Comparison of ENCODE assay signal across 8 cellular contexts in genomic region chr19:13953021-13953531, GRCh38. TPM values are rescaled to one million over a fixed set of nuclear protein-coding genes. Genes with fewer than 3 reads are reported as not detected.
DNase-seq lines count a peak whose midpoint lies in the region; ATAC-seq and TF ChIP-seq lines count a peak whose summit lies in the region.

No MANE protein-coding gene starts in this region.

- H3K27me3 ChIP-seq in CD4-positive, alpha-beta memory T cell (ENCODE audit: insufficient read depth, low read length): no peaks in the 10 kb centered on the region
- H3K27me3 ChIP-seq in body of pancreas: no peaks in the 10 kb centered on the region
- no peaks in the 10 kb centered on the region for H3K27me3 ChIP-seq in smooth muscle cell (ENCODE audit: low read depth)

- peak overlapping the region; percentile 84 to 95 (median 88) for H3K4me3 Mint-ChIP-seq in CD4-positive, alpha-beta memory T cell

- H3K4me1 ChIP-seq in CD4-positive, alpha-beta memory T cell (ENCODE audit: insufficient read depth, low read length): peaks cover 22% of the 10 kb centered on the region
- H3K4me1 ChIP-seq in body of pancreas (peaks cover 11% of the 10 kb centered on the region), smooth muscle cell (ENCODE audit: low read depth) (peaks cover 9% of the 10 kb centered on the region)

- no peaks in the 10 kb centered on the region for H3K9me3 Mint-ChIP-seq in CD4-positive, alpha-beta memory T cell

- no peaks in the 10 kb centered on the region for H3K27me3 Mint-ChIP-seq in CD4-positive, alpha-beta memory T cell

- CTCF ChIA-PET in CD4-positive, alpha-beta memory T cell (lab: Charles Lee; ENCODE audit: partially characterized antibody): interaction anchor here (0.9 to 3.7 kb wide), 9 partner anchors 51 to 122 kb away, joined by 3 to 24 read pairs (median 4); partner anchors contain the start of genes IL27RA and MISP3

- H2AFZ ChIP-seq in smooth muscle cell (ENCODE audit: low read depth): no peak overlapping the region

- no peak for ATAC-seq in body of pancreas
- ATAC-seq in GM21423 (IDR thresholded peaks at IDR 0.05; ENCODE audit: unreplicated experiment): no peak

- POLR2A ChIA-PET in CD4-positive, alpha-beta memory T cell (lab: Charles Lee; ENCODE audit: partially characterized antibody): interaction anchor here (0.6 to 7.2 kb wide), 22 partner anchors 9 to 569 kb away, joined by 3 to 119 read pairs (median 6); partner anchors contain the start of genes ASF1B, IL27RA, RFX1 and RLN3

- peak overlapping the region; percentile 97 for H3K4me2 ChIP-seq in smooth muscle cell

- DNase-seq in CD4-positive, alpha-beta memory T cell: peak in 1 of 5 donors; percentile 48
- DNase-seq in LHCN-M2 (ENCODE audit: low read depth): peak; percentile 59
- DNase-seq in body of pancreas: no peak
- no peak for DNase-seq in smooth muscle cell (lab: John Stamatoyannopoulos, UW; ENCODE audit: unreplicated experiment)
- no peak for DNase-seq in SHP77 (lab: John Stamatoyannopoulos, UW)
- DNase-seq in NCI-H187 treated with DMSO at 0.1 percent for 48 hours (lab: John Stamatoyannopoulos, UW): no peak

- H3K79me2 ChIP-seq in smooth muscle cell (ENCODE audit: low read depth): peaks cover 15% of the 10 kb centered on the region

- no peak for TF ChIP-seq POLR2A in body of pancreas (IDR thresholded peaks at IDR 0.05)

- intact Hi-C loops in CD4-positive, alpha-beta memory T cell (cut with micrococcal nuclease): loop anchor here (2.0 to 10.0 kb wide), 3 partner anchors 46 to 122 kb away; partner anchors contain the start of genes BRME1, CC2D1A and MISP3
- intact Hi-C loops in body of pancreas (cut with DNase I): no loop called here

- peak overlapping the region; percentile 56 to 89 (median 84) for H3K27ac Mint-ChIP-seq in CD4-positive, alpha-beta memory T cell

- no peak for TF ChIP-seq CTCF in body of pancreas (IDR thresholded peaks at IDR 0.05)
- TF ChIP-seq CTCF in smooth muscle cell (IDR thresholded peaks at IDR 0.05; ENCODE audit: borderline replicate concordance, insufficient read depth, poor library complexity, severe bottlenecking): no peak

- peak overlapping the region; percentile 80 for H3K27ac ChIP-seq in CD4-positive, alpha-beta memory T cell (ENCODE audit: low read depth, low read length)
- H3K27ac ChIP-seq in body of pancreas (no peak overlapping the region), smooth muscle cell (ENCODE audit: low read depth) (no peak overlapping the region)

- 3 to 6% methylated on average over 4 to 10 of the region's 10 CpGs for WGBS in body of pancreas, 2 donors
- 26% methylated on average over 9 of the region's 10 CpGs for WGBS in smooth muscle cell (ENCODE audit: low lambda C conversion rate)

- H3F3A ChIP-seq in smooth muscle cell (ENCODE audit: low read depth): no peaks in the 10 kb centered on the region

- H3K4me1 Mint-ChIP-seq in CD4-positive, alpha-beta memory T cell: peaks cover 12 to 28% (median 17%) of the 10 kb centered on the region in 4 donors

- H3K36me3 Mint-ChIP-seq in CD4-positive, alpha-beta memory T cell: peaks cover 0 to 40% of the 10 kb centered on the region in 2 donors

- H4K20me1 ChIP-seq in smooth muscle cell (ENCODE audit: low read depth): no peaks in the 10 kb centered on the region

- H3K4me3 ChIP-seq in CD4-positive, alpha-beta memory T cell (ENCODE audit: low read length in 2 of 2): peak overlapping the region; percentile 43 to 71
- H3K4me3 ChIP-seq in body of pancreas: peak overlapping the region; percentile 51 to 76
- peak overlapping the region; percentile 80 for H3K4me3 ChIP-seq in iPS-18c (ENCODE audit: insufficient read depth, low read depth, low read length)
- peak overlapping the region; percentile 95 for H3K4me3 ChIP-seq in smooth muscle cell

- H3K9me3 ChIP-seq in CD4-positive, alpha-beta memory T cell (ENCODE audit: control insufficient read depth in 1 of 2, low read length in 2 of 2): no peaks in the 10 kb centered on the region
- H3K9me3 ChIP-seq in body of pancreas (no peaks in the 10 kb centered on the region), iPS-18c (ENCODE audit: control insufficient read depth, insufficient read depth, low read length) (no peaks in the 10 kb centered on the region), smooth muscle cell (replicated peaks; ENCODE audit: low read depth) (no peaks in the 10 kb centered on the region)

- peak overlapping the region; percentile 91 for H3K9ac ChIP-seq in smooth muscle cell (ENCODE audit: low read depth)

- H3K36me3 ChIP-seq in CD4-positive, alpha-beta memory T cell (ENCODE audit: insufficient read depth, low read length): peaks cover 34% of the 10 kb centered on the region
- H3K36me3 ChIP-seq in body of pancreas (replicated peaks in 1 of 2; ENCODE audit: insufficient read depth in 1 of 2, low read depth in 2 of 2) (peaks cover 6 to 9% of the 10 kb centered on the region in 2 donors), smooth muscle cell (ENCODE audit: low read depth) (no peaks in the 10 kb centered on the region)

RNA-seq across cellular contexts. Expression of gene DCAF15, which starts 0.8 kb away (rescaled TPM):
- total RNA-seq in CD4-positive, alpha-beta memory T cell: 10 to 100 TPM; 92.9 to 96.7 TPM
- 1 to 10 TPM; 4.9 to 7.2 TPM for polyA plus RNA-seq in CD4-positive, alpha-beta memory T cell
- total RNA-seq in LHCN-M2 (2014; rRNA removed): 28.8 and 30.2 TPM in 2 replicates
- 20.1 TPM for polyA plus RNA-seq in LHCN-M2 (2012)
- 10 to 100 TPM in 1 of 2 donors, 1 to 10 TPM in 1; 7.0 to 20.4 TPM for total RNA-seq in body of pancreas
- total RNA-seq in smooth muscle cell: 12.4 and 15.9 TPM in 2 replicates
- polyA plus RNA-seq in smooth muscle cell: 27.0 and 30.9 TPM in 2 replicates

RNA-seq across cellular contexts. Expression of gene PODNL1, which starts 14.9 kb away (rescaled TPM):
- not detected for total RNA-seq in CD4-positive, alpha-beta memory T cell
- not detected for polyA plus RNA-seq in CD4-positive, alpha-beta memory T cell
- total RNA-seq in LHCN-M2 (2014; rRNA removed) (2.1 and 5.2 TPM in 2 replicates), body of pancreas (under 1 TPM in 1 of 2 donors, not detected in 1; 0.66 TPM), smooth muscle cell (5.2 and 8.9 TPM in 2 replicates)
- 11.7 TPM for polyA plus RNA-seq in LHCN-M2 (2012)
- 34.3 and 53.9 TPM in 2 replicates for polyA plus RNA-seq in smooth muscle cell

RNA-seq across cellular contexts. Expression of gene CC2D1A, which starts 47.1 kb away (rescaled TPM):
- 10 to 100 TPM; 32.9 to 37.1 TPM for total RNA-seq in CD4-positive, alpha-beta memory T cell
- 10 to 100 TPM in 1 of 2 donors, 1 to 10 TPM in 1; 3.8 to 13.9 TPM for polyA plus RNA-seq in CD4-positive, alpha-beta memory T cell
- total RNA-seq in LHCN-M2 (2014; rRNA removed) (19.2 and 21.0 TPM in 2 replicates), body of pancreas (10 to 100 TPM; 35.5 to 52.1 TPM), smooth muscle cell (8.0 and 9.5 TPM in 2 replicates)
- polyA plus RNA-seq in LHCN-M2 (2012): 12.6 TPM
- polyA plus RNA-seq in smooth muscle cell: 26.3 and 28.0 TPM in 2 replicates

RNA-seq across cellular contexts. Expression of gene BRME1, which starts 47.2 kb away (rescaled TPM):
- 1 to 10 TPM; 3.1 to 3.8 TPM for total RNA-seq in CD4-positive, alpha-beta memory T cell
- under 1 TPM; 0.35 to 0.41 TPM for polyA plus RNA-seq in CD4-positive, alpha-beta memory T cell
- total RNA-seq in LHCN-M2 (2014; rRNA removed) (1.1 and 1.7 TPM in 2 replicates), body of pancreas (1 to 10 TPM; 3.0 to 4.9 TPM), smooth muscle cell (0.72 and 1.2 TPM in 2 replicates)
- 0.73 TPM for polyA plus RNA-seq in LHCN-M2 (2012)
- 2.2 and 3.3 TPM in 2 replicates for polyA plus RNA-seq in smooth muscle cell

RNA-seq across cellular contexts. Expression of gene RFX1, which starts 53.0 kb away (rescaled TPM):
- 10 to 100 TPM; 17.4 to 17.8 TPM for total RNA-seq in CD4-positive, alpha-beta memory T cell
- polyA plus RNA-seq in CD4-positive, alpha-beta memory T cell: 1 to 10 TPM in 1 of 2 donors, not detected in 1; 2.5 TPM
- total RNA-seq in LHCN-M2 (2014; rRNA removed) (2.2 and 2.5 TPM in 2 replicates), body of pancreas (1 to 10 TPM; 3.9 to 7.6 TPM), smooth muscle cell (0.45 and 2.2 TPM in 2 replicates)
- polyA plus RNA-seq in LHCN-M2 (2012): 5.4 TPM
- polyA plus RNA-seq in smooth muscle cell: 2.2 and 2.8 TPM in 2 replicates
